In the genomic region with DNA sequence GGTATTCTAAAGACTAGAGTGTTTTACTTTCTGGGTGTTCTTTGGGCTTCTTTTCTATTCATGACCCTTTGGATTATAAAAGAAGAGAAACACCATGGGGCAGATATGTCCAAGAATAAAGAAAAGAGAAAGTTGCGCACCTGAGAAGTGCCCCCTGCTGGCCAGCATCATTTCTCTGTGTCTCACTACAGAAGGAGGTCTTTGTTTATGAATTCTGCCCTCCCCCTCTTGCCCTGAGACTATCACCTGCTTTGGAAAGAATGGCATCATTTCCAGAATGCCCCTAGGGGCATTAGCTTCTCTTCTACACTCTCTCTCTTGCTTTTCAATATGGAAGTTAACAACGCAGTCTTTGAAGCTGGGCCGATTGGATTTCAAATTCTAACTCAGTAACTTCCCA, we compare ENCODE assay signal across 1 cellular context.
TF ChIP-seq lines count a peak whose summit lies in the region.

No MANE protein-coding gene starts in this region.

TF ChIP-seq in GM23338, 12 proteins besides CTCF, POLR2A, EP300 and RAD21 (continued from another document):
- TF ChIP-seq, protein P1, sequence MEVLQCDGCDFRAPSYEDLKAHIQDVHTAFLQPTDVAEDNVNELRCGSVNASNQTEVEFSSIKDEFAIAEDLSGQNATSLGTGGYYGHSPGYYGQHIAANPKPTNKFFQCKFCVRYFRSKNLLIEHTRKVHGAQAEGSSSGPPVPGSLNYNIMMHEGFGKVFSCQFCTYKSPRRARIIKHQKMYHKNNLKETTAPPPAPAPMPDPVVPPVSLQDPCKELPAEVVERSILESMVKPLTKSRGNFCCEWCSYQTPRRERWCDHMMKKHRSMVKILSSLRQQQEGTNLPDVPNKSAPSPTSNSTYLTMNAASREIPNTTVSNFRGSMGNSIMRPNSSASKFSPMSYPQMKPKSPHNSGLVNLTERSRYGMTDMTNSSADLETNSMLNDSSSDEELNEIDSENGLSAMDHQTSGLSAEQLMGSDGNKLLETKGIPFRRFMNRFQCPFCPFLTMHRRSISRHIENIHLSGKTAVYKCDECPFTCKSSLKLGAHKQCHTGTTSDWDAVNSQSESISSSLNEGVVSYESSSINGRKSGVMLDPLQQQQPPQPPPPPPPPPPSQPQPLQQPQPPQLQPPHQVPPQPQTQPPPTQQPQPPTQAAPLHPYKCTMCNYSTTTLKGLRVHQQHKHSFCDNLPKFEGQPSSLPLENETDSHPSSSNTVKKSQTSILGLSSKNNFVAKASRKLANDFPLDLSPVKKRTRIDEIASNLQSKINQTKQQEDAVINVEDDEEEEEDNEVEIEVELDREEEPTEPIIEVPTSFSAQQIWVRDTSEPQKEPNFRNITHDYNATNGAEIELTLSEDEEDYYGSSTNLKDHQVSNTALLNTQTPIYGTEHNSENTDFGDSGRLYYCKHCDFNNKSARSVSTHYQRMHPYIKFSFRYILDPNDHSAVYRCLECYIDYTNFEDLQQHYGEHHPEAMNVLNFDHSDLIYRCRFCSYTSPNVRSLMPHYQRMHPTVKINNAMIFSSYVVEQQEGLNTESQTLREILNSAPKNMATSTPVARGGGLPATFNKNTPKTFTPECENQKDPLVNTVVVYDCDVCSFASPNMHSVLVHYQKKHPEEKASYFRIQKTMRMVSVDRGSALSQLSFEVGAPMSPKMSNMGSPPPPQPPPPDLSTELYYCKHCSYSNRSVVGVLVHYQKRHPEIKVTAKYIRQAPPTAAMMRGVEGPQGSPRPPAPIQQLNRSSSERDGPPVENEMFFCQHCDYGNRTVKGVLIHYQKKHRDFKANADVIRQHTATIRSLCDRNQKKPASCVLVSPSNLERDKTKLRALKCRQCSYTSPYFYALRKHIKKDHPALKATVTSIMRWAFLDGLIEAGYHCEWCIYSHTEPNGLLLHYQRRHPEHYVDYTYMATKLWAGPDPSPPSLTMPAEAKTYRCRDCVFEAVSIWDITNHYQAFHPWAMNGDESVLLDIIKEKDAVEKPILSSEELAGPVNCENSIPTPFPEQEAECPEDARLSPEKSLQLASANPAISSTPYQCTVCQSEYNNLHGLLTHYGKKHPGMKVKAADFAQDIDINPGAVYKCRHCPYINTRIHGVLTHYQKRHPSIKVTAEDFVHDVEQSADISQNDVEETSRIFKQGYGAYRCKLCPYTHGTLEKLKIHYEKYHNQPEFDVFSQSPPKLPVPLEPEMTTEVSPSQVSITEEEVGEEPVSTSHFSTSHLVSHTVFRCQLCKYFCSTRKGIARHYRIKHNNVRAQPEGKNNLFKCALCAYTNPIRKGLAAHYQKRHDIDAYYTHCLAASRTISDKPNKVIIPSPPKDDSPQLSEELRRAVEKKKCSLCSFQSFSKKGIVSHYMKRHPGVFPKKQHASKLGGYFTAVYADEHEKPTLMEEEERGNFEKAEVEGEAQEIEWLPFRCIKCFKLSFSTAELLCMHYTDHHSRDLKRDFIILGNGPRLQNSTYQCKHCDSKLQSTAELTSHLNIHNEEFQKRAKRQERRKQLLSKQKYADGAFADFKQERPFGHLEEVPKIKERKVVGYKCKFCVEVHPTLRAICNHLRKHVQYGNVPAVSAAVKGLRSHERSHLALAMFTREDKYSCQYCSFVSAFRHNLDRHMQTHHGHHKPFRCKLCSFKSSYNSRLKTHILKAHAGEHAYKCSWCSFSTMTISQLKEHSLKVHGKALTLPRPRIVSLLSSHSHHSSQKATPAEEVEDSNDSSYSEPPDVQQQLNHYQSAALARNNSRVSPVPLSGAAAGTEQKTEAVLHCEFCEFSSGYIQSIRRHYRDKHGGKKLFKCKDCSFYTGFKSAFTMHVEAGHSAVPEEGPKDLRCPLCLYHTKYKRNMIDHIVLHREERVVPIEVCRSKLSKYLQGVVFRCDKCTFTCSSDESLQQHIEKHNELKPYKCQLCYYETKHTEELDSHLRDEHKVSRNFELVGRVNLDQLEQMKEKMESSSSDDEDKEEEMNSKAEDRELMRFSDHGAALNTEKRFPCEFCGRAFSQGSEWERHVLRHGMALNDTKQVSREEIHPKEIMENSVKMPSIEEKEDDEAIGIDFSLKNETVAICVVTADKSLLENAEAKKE (CRISPR knock-in tag; IDR thresholded peaks at IDR 0.05) = no peak
- TF ChIP-seq REST (IDR thresholded peaks at IDR 0.05; ENCODE audit: unreplicated experiment) (no peak), POLR2AphosphoS5 (IDR thresholded peaks at IDR 0.05; ENCODE audit: low read depth) (no peak), JUNB (IDR thresholded peaks at IDR 0.05; ENCODE audit: unreplicated experiment) (no peak), CREB1 (CRISPR knock-in tag; IDR thresholded peaks at IDR 0.05; ENCODE audit: low read depth) (no peak), ZNF331 (CRISPR knock-in tag; IDR thresholded peaks at IDR 0.05; ENCODE audit: low read depth) (no peak), ETS1 (IDR thresholded peaks at IDR 0.05) (no peak), ZNF114 (CRISPR knock-in tag; IDR thresholded peaks at IDR 0.05) (no peak), EZH2phosphoT487 (IDR thresholded peaks at IDR 0.05; ENCODE audit: unreplicated experiment) (no peak)
